In the genomic region with DNA sequence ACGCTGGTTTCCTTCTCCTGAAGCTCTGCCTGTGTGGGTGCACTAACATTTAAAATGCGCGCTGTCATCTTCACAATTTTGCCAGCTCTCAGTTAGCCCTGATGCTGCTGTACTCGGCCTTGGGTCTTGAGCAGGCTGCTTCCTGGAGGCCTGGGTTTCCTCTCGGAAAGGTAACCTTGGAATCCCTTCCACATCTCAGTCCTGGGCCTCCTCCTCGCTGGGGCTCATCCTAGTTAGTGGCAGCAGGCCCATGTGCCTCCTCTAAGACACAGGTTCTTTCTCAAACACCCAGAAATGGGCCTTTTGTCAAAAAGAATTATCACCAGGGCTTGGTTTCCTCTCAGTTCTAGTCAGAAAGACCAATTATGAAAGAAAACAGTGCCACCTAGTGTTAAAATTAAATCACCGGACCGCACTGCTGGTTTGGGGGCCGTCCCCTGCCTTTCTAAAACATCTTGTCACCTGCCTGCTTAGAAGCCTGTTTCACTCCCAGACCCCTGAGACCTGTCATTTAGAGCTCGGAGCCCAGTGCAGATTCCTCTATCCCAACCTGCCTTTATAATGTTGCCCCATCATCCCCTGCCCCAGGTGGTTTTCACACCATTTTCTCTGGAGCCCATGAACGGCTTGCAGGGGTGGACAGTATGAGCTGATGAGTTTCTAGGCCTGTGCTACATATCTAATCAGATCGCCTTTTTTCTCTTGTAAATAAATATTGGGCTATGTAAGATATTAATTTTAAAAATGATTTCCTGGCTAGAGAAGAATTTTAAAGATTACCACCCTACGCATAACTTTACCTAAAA, we compare ENCODE assay signal across 8 cellular contexts. TPM values are rescaled to one million over a fixed set of nuclear protein-coding genes. Genes with fewer than 3 reads are reported as not detected.
DNase-seq lines count a peak whose midpoint lies in the region; ATAC-seq and TF ChIP-seq lines count a peak whose summit lies in the region.

No MANE protein-coding gene starts in this region.

- no peaks in the 10 kb centered on the region for H3K36me3 ChIP-seq in testis (ENCODE audit: low read depth, missing control alignments)

- no peaks in the 10 kb centered on the region for H3K9me3 ChIP-seq in testis

- no peaks in the 10 kb centered on the region for H3K27me3 ChIP-seq in testis

- WGBS in testis, 2 donors: 35 to 49% methylated on average over 13 of the region's 13 CpGs

- TF ChIP-seq CTCF in GM12865 (IDR thresholded peaks at IDR 0.05; ENCODE audit: insufficient read depth, low read depth, low read length, missing control alignments) (peak; percentile 41), epithelial cell of esophagus (IDR thresholded peaks at IDR 0.05; ENCODE audit: insufficient read depth, low read depth, low read length, missing control alignments) (peak; percentile 48), testis (IDR thresholded peaks at IDR 0.05) (peak; percentile 59 to 74 (median 73))

- peaks cover 48% of the 10 kb centered on the region for H3K4me1 ChIP-seq in testis

- no peak for TF ChIP-seq POLR2A in testis (IDR thresholded peaks at IDR 0.05)

- no peak overlapping the region for H3K4me3 ChIP-seq in GM12865 (ENCODE audit: low read depth, low read length)
- no peak overlapping the region for H3K4me3 ChIP-seq in epithelial cell of esophagus (ENCODE audit: low read length)
- H3K4me3 ChIP-seq in testis: no peak overlapping the region

- peak overlapping the region; percentile 35 to 84 for H3K27ac ChIP-seq in testis

- peak; percentile 45 for DNase-seq in 8988T
- peak; percentile 69 for DNase-seq in GM12865 (ENCODE audit: low read depth)
- peak; percentile 49 for DNase-seq in NCI-H69 (lab: John Stamatoyannopoulos, UW)
- peak; percentile 11 for DNase-seq in activated CD8-positive, alpha-beta memory T cell treated with anti-CD3 and anti-CD28 coated beads, Interleukin-2, amount 50 U/mL, for 1 hour (ENCODE audit: extremely low read depth)
- peak; percentile 48 for DNase-seq in epithelial cell of esophagus (ENCODE audit: low read depth)
- DNase-seq in myocyte (ENCODE audit: low read depth): peak; percentile 64
- peak; percentile 42 for DNase-seq in testis

- ATAC-seq in HG03159 (IDR thresholded peaks at IDR 0.05; ENCODE audit: unreplicated experiment): peak; percentile 68

- intact Hi-C loops in testis (cut with DNase I; ENCODE audit: low total_unique reads): loop anchor here (5.0 kb wide), 1 partner anchor 159 kb away; no protein-coding TSS in a partner anchor

RNA-seq across cellular contexts. Expression of a gene that starts 42.4 kb away (rescaled TPM):
- total RNA-seq in myocyte (7.0 and 8.3 TPM in 2 replicates), testis (100 to 1,000 TPM; 142 to 164 TPM)
- polyA plus RNA-seq in myocyte (2012): 9.1 TPM
- polyA plus RNA-seq in testis (ENCODE audit: insufficient read depth, low read depth, low replicate concordance): 83.5 TPM

Comparison
In these comparisons a context has a peak if more than half of its experiments do, and no peak if none do; other contexts are left out.
1. DNase-seq: peak in every context shown above with its lines; median percentile 69 in GM12865; 64 in myocyte; 49 in NCI-H69; 48 in epithelial cell of esophagus; 45 in 8988T; 42 in testis; 11 in activated CD8-positive, alpha-beta memory T cell treated with anti-CD3 and anti-CD28 coated beads, Interleukin-2, amount 50 U/mL, for 1 hour.
2. RNA of a gene that starts 42.4 kb away (total RNA-seq): 142 to 164 TPM in testis; 7.0 to 8.3 TPM in myocyte; every median in the first group is over 10 times any median in the second.
3. Peak in every context shown above with its lines, with median percentiles within 50 percentile points of each other: CTCF ChIP-seq.